ENCODE assay signal across 1 cellular context in the genomic region with DNA sequence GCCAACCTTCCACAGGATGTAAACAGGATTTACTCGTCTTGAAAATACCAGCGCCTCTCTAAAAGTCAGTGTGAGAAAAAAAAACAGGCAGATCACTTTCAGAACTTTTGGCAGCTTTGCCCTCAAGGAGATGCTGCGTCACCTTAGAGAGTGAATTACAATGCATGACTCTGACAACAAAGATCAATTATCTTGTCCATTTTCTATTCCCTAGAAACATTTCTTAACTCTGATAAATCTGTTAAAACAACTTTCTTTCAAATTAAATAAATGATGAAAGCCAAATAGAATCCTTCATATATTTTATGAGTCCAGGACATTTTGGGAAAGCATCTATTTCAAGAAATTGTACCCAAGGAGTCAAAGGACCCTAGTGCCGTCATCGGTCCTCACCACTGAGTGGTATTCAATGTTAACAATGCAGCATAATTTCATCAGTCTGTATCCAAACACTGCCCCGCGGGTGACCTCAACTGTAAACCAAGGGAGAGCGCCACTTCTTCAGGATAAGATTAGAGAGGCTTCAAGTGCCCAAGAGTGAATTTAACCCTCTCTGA.
TF ChIP-seq lines count a peak whose summit lies in the region.

No MANE protein-coding gene starts in this region.

TF ChIP-seq in HEK293, 187 proteins besides CTCF, POLR2A, EP300 and RAD21 (continued from another document):
- TF ChIP-seq ZNF398 (tag by site-specific recombination; IDR thresholded peaks at IDR 0.05) (no peak), ZSCAN16 (tag by site-specific recombination; IDR thresholded peaks at IDR 0.05) (peak; percentile 30; the same call in 1 of the 2 replicates), ZBTB17 (tag by site-specific recombination; IDR thresholded peaks at IDR 0.05) (peak; percentile 60; the same call in 1 of the 2 replicates), REST (tag by site-specific recombination; IDR thresholded peaks at IDR 0.05) (no peak), ZNF362 (tag by site-specific recombination; IDR thresholded peaks at IDR 0.05) (0 out of 2 replicates have a peak, but pooled peaks have one; percentile 67), ZNF837 (tag by site-specific recombination; IDR thresholded peaks at IDR 0.05) (no peak), BCL11B (tag by site-specific recombination; IDR thresholded peaks at IDR 0.05; ENCODE audit: low read depth) (no peak), ZNF274 (IDR thresholded peaks at IDR 0.05; ENCODE audit: low read length) (no peak), ZNF274 (tag by site-specific recombination; IDR thresholded peaks at IDR 0.05; ENCODE audit: borderline replicate concordance) (no peak), OSR2 (tag by site-specific recombination; IDR thresholded peaks at IDR 0.05) (peak; percentile 69; the same call in 1 of the 2 replicates), ZNF518A (tag by site-specific recombination; conservative IDR thresholded peaks at IDR 0.05; ENCODE audit: low read depth) (peak; percentile 29; the same call in 1 of the 2 replicates), ZXDB (tag by site-specific recombination; IDR thresholded peaks at IDR 0.05) (peak; percentile 81), ZNF488 (tag by site-specific recombination; IDR thresholded peaks at IDR 0.05) (0 out of 2 replicates have a peak, but pooled peaks have one; percentile 13), ZNF335 (tag by site-specific recombination; conservative IDR thresholded peaks at IDR 0.05) (peak; percentile 92), KLF16 (tag by site-specific recombination; IDR thresholded peaks at IDR 0.05) (no peak), ZNF174 (tag by site-specific recombination; IDR thresholded peaks at IDR 0.05) (no peak), WT1 (tag by site-specific recombination; IDR thresholded peaks at IDR 0.05) (peak; percentile 77), GLI2 (tag by site-specific recombination; IDR thresholded peaks at IDR 0.05; ENCODE audit: borderline replicate concordance, low read depth) (peak; percentile 67; the same call in 1 of the 2 replicates), ZNF366 (tag by site-specific recombination; conservative IDR thresholded peaks at IDR 0.05) (peak; percentile 73), ZNF747 (tag by site-specific recombination; IDR thresholded peaks at IDR 0.05) (no peak), ZNF610 (tag by site-specific recombination; IDR thresholded peaks at IDR 0.05; ENCODE audit: borderline replicate concordance) (peak; percentile 54; the same call in 1 of the 2 replicates), ZIC2 (tag by site-specific recombination; IDR thresholded peaks at IDR 0.05) (peak; percentile 65), ZNF26 (tag by site-specific recombination; IDR thresholded peaks at IDR 0.05) (no peak), ZNF561 (tag by site-specific recombination; IDR thresholded peaks at IDR 0.05; ENCODE audit: borderline replicate concordance) (peak; percentile 99), ZNF600 (tag by site-specific recombination; IDR thresholded peaks at IDR 0.05) (peak; percentile 72), ZNF138 (tag by site-specific recombination; IDR thresholded peaks at IDR 0.05; ENCODE audit: borderline replicate concordance) (no peak), PRDM4 (tag by site-specific recombination; IDR thresholded peaks at IDR 0.05) (0 out of 2 replicates have a peak, but pooled peaks have one; percentile 35)
- TF ChIP-seq, protein P1, sequence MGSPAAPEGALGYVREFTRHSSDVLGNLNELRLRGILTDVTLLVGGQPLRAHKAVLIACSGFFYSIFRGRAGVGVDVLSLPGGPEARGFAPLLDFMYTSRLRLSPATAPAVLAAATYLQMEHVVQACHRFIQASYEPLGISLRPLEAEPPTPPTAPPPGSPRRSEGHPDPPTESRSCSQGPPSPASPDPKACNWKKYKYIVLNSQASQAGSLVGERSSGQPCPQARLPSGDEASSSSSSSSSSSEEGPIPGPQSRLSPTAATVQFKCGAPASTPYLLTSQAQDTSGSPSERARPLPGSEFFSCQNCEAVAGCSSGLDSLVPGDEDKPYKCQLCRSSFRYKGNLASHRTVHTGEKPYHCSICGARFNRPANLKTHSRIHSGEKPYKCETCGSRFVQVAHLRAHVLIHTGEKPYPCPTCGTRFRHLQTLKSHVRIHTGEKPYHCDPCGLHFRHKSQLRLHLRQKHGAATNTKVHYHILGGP (tag by site-specific recombination; IDR thresholded peaks at IDR 0.05), result peak; percentile 59; the same call in 1 of the 2 replicates
